ENCODE assay signal across 8 cellular contexts in the genomic region with DNA sequence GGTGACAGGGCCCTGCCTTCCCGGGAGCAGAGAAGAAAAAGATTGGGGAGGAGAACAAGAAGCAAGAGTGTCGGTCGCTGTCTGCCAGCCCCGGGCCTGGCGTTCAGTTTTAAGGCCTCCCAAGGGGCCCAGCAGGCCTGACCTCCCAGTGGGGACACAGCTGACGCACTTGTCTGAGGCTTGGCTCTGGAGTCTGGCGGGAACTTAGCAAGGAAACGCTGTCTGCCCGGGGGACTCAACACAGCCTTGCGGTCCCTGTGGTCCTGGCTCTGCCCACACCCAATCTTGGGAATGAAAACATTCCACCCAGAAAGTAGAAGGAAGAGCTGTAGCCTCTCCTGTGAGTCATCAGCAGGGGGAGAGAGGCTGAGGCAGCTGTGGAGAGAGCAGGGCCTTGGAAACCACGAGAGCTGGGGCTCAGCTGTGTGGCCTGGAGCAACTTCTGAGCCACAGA. TPM values are rescaled to one million over a fixed set of nuclear protein-coding genes. Genes with fewer than 3 reads are reported as not detected.
DNase-seq lines count a peak whose midpoint lies in the region; ATAC-seq, FAIRE-seq and TF ChIP-seq lines count a peak whose summit lies in the region.

No MANE protein-coding gene starts in this region.

- no peaks in the 10 kb centered on the region for H3K79me2 ChIP-seq in endothelial cell of umbilical vein (ENCODE audit: control insufficient read depth, insufficient read depth, low read length)

- H3K9me3 ChIP-seq in CD8-positive, alpha-beta T cell (ENCODE audit: low read length) = no peaks in the 10 kb centered on the region
- no peaks in the 10 kb centered on the region for H3K9me3 ChIP-seq in endothelial cell of umbilical vein (replicated peaks; ENCODE audit: control insufficient read depth, insufficient read depth, low read length)
- H3K9me3 ChIP-seq in CD8-positive, alpha-beta memory T cell (ENCODE audit: low read length) = no peaks in the 10 kb centered on the region

- peaks cover 12% of the 10 kb centered on the region for H3K36me3 Mint-ChIP-seq in CD8-positive, alpha-beta T cell
- peaks cover 15 to 84% (median 21%) of the 10 kb centered on the region in 3 donors for H3K36me3 Mint-ChIP-seq in CD8-positive, alpha-beta memory T cell
- H3K36me3 Mint-ChIP-seq in activated CD8-positive, alpha-beta T cell treated with anti-CD3 and anti-CD28 coated beads for 36 hours (ENCODE audit: low read depth) = peaks cover 3% of the 10 kb centered on the region

- dilution Hi-C loops in endothelial cell of umbilical vein (cut with MboI; ENCODE audit: extremely low pct_ligation_motif_present, low sequenced_read_pairs) = no loop called here

- H2AFZ ChIP-seq in endothelial cell of umbilical vein (ENCODE audit: low read depth, low read length) = peak overlapping the region; percentile 73

- BruUV-seq in endothelial cell of umbilical vein (replicated peaks; lab: Mats Ljungman, UMichigan) = no TSS peak

- DNase-seq in CD8-positive, alpha-beta T cell = peak in 1 of 7 experiments; percentile 34
- DNase-seq in NCI-H69 (lab: John Stamatoyannopoulos, UW) (peak; percentile 85), endothelial cell of umbilical vein (ENCODE audit: low read depth, low spot score) (peak; percentile 54), myocyte (ENCODE audit: low read depth) (peak; percentile 100), mesenteric fat pad (ENCODE audit: low spot score) (no peak)
- no peak for DNase-seq in CD8-positive, alpha-beta memory T cell
- no peak for DNase-seq in activated CD8-positive, alpha-beta T cell treated with anti-CD3 and anti-CD28 coated beads for 36 hours

- no peak overlapping the region for H3K4me3 ChIP-seq in CD8-positive, alpha-beta T cell (ENCODE audit: low read depth, low read length)
- no peak overlapping the region for H3K4me3 ChIP-seq in endothelial cell of umbilical vein (replicated peaks in 1 of 3; ENCODE audit: insufficient read depth in 1 of 3, low read depth in 1 of 3, low read length in 3 of 3)
- no peak overlapping the region for H3K4me3 ChIP-seq in CD8-positive, alpha-beta memory T cell (ENCODE audit: low read length)

- no peak for ATAC-seq in CD8-positive, alpha-beta T cell
- no peak for ATAC-seq in activated CD4-positive, CD25-positive, alpha-beta regulatory T cell treated with anti-CD3 and anti-CD28 coated beads, Interleukin-2, amount 50 U/mL, for 24 hours
- ATAC-seq in activated CD8-positive, alpha-beta T cell treated with anti-CD3 and anti-CD28 coated beads for 36 hours = no peak

- H3K27me3 Mint-ChIP-seq in CD8-positive, alpha-beta T cell (ENCODE audit: low read depth) = no peaks in the 10 kb centered on the region
- H3K27me3 Mint-ChIP-seq in CD8-positive, alpha-beta memory T cell = peaks cover 0 to 1% of the 10 kb centered on the region in 2 donors
- no peaks in the 10 kb centered on the region for H3K27me3 Mint-ChIP-seq in activated CD8-positive, alpha-beta T cell treated with anti-CD3 and anti-CD28 coated beads for 36 hours

- CTCF ChIA-PET in CD8-positive, alpha-beta T cell (lab: Charles Lee) = interaction anchor here (1.4 kb wide), 1 partner anchor 9 kb away, joined by 4 read pairs; no protein-coding TSS in a partner anchor
- CTCF ChIA-PET in endothelial cell of umbilical vein (lab: Charles Lee) = interaction anchor here (0.6 to 1.8 kb wide), 11 partner anchors 9 to 163 kb away, joined by 3 to 11 read pairs (median 4); no protein-coding TSS in a partner anchor
- CTCF ChIA-PET in CD8-positive, alpha-beta memory T cell (lab: Charles Lee) = no interaction called here
- CTCF ChIA-PET in activated CD8-positive, alpha-beta T cell treated with anti-CD3 and anti-CD28 coated beads for 36 hours (lab: Charles Lee) = interaction anchor here (1.3 to 1.7 kb wide), 2 partner anchors 9 to 37 kb away, joined by 3 to 4 read pairs; no protein-coding TSS in a partner anchor

- no peaks in the 10 kb centered on the region for H3K27me3 ChIP-seq in CD8-positive, alpha-beta T cell (ENCODE audit: insufficient read depth, low read length)
- H3K27me3 ChIP-seq in endothelial cell of umbilical vein (ENCODE audit: control insufficient read depth in 2 of 2, insufficient read depth in 2 of 2, low read length in 2 of 2) = no peaks in the 10 kb centered on the region
- no peaks in the 10 kb centered on the region for H3K27me3 ChIP-seq in CD8-positive, alpha-beta memory T cell (ENCODE audit: insufficient read depth, low read length, poor library complexity, severe bottlenecking)

- TF ChIP-seq CTCF in CD8-positive, alpha-beta T cell (IDR thresholded peaks at IDR 0.05) = no peak
- no peak for TF ChIP-seq CTCF in endothelial cell of umbilical vein (IDR thresholded peaks at IDR 0.05; ENCODE audit: extremely low read depth in 1 of 2, insufficient read depth in 1 of 2, low read depth in 1 of 2, low read length in 2 of 2)
- TF ChIP-seq CTCF in activated CD8-positive, alpha-beta T cell treated with anti-CD3 and anti-CD28 coated beads for 36 hours (IDR thresholded peaks at IDR 0.05) = no peak

- H3K4me2 ChIP-seq in endothelial cell of umbilical vein (ENCODE audit: insufficient read depth, low read length) = no peak overlapping the region

- no peaks in the 10 kb centered on the region for H3K9me3 Mint-ChIP-seq in CD8-positive, alpha-beta T cell
- H3K9me3 Mint-ChIP-seq in CD8-positive, alpha-beta memory T cell = no peaks in the 10 kb centered on the region
- no peaks in the 10 kb centered on the region for H3K9me3 Mint-ChIP-seq in activated CD8-positive, alpha-beta T cell treated with anti-CD3 and anti-CD28 coated beads for 36 hours

- H3K36me3 ChIP-seq in CD8-positive, alpha-beta T cell (ENCODE audit: insufficient read depth, low read length) = no peaks in the 10 kb centered on the region
- no peaks in the 10 kb centered on the region for H3K36me3 ChIP-seq in endothelial cell of umbilical vein (ENCODE audit: control insufficient read depth in 2 of 2, extremely low read depth in 1 of 2, insufficient read depth in 2 of 2, low read length in 2 of 2)
- peaks cover 6% of the 10 kb centered on the region for H3K36me3 ChIP-seq in CD8-positive, alpha-beta memory T cell (ENCODE audit: insufficient read depth, low read length)

- no peaks in the 10 kb centered on the region for H4K20me1 ChIP-seq in endothelial cell of umbilical vein (replicated peaks; ENCODE audit: control insufficient read depth, extremely low read depth, insufficient read depth, low read length)

- peak overlapping the region; percentile 27 for H3K27ac Mint-ChIP-seq in CD8-positive, alpha-beta T cell
- H3K27ac Mint-ChIP-seq in CD8-positive, alpha-beta memory T cell = peak overlapping the region in 2 of 8 donors; percentile 41 to 68
- no peak overlapping the region for H3K27ac Mint-ChIP-seq in activated CD8-positive, alpha-beta T cell treated with anti-CD3 and anti-CD28 coated beads for 36 hours

- TF ChIP-seq POLR2A in endothelial cell of umbilical vein (IDR thresholded peaks at IDR 0.05; ENCODE audit: low read depth, low read length) = no peak

- intact Hi-C loops in CD8-positive, alpha-beta T cell (cut with DNase I, micrococcal nuclease) = no loop called here
- intact Hi-C loops in endothelial cell of umbilical vein (cut with micrococcal nuclease) = no loop called here
- intact Hi-C loops in activated CD8-positive, alpha-beta T cell treated with anti-CD3 and anti-CD28 coated beads for 36 hours (cut with micrococcal nuclease) = no loop called here

- POLR2A ChIA-PET in CD8-positive, alpha-beta T cell (lab: Charles Lee) = interaction anchor here (1.2 kb wide), 1 partner anchor 9 kb away, joined by 3 read pairs; no protein-coding TSS in a partner anchor
- POLR2A ChIA-PET in endothelial cell of umbilical vein (lab: Charles Lee) = no interaction called here
- POLR2A ChIA-PET in CD8-positive, alpha-beta memory T cell (lab: Charles Lee) = no interaction called here
- POLR2A ChIA-PET in activated CD8-positive, alpha-beta T cell treated with anti-CD3 and anti-CD28 coated beads for 36 hours (lab: Charles Lee) = interaction anchor here (0.5 kb wide), 1 partner anchor 64 kb away, joined by 3 read pairs; no protein-coding TSS in a partner anchor

- H3K27ac ChIP-seq in CD8-positive, alpha-beta T cell (ENCODE audit: low read depth, low read length) = no peak overlapping the region
- H3K27ac ChIP-seq in endothelial cell of umbilical vein (ENCODE audit: insufficient read depth, low read depth, low read length) = peak overlapping the region; percentile 30
- no peak overlapping the region for H3K27ac ChIP-seq in CD8-positive, alpha-beta memory T cell (ENCODE audit: low read depth, low read length)

- no peaks in the 10 kb centered on the region for H3K9me1 ChIP-seq in endothelial cell of umbilical vein (replicated peaks; ENCODE audit: control insufficient read depth, extremely low read depth, insufficient read depth, low read length)

- H3K4me3 Mint-ChIP-seq in CD8-positive, alpha-beta T cell = no peak overlapping the region
- H3K4me3 Mint-ChIP-seq in CD8-positive, alpha-beta memory T cell = no peak overlapping the region
- H3K4me3 Mint-ChIP-seq in activated CD8-positive, alpha-beta T cell treated with anti-CD3 and anti-CD28 coated beads for 36 hours = no peak overlapping the region

- FAIRE-seq in endothelial cell of umbilical vein (lab: Jason Lieb, UNC) = peak; percentile 8

- H3K4me1 ChIP-seq in CD8-positive, alpha-beta T cell (ENCODE audit: insufficient read depth, low read length) = peaks cover 28% of the 10 kb centered on the region
- no peaks in the 10 kb centered on the region for H3K4me1 ChIP-seq in endothelial cell of umbilical vein (ENCODE audit: control insufficient read depth, extremely low read depth, insufficient read depth, low read length)
- peaks cover 35% of the 10 kb centered on the region for H3K4me1 ChIP-seq in CD8-positive, alpha-beta memory T cell (ENCODE audit: insufficient read depth, low read length)

- peak overlapping the region; percentile 10 for H3K9ac ChIP-seq in endothelial cell of umbilical vein (replicated peaks; ENCODE audit: extremely low read depth, insufficient read depth, low read length)

- H3K4me1 Mint-ChIP-seq in CD8-positive, alpha-beta T cell (ENCODE audit: low read depth) = peaks cover 33% of the 10 kb centered on the region
- H3K4me1 Mint-ChIP-seq in CD8-positive, alpha-beta memory T cell = peaks cover 42 to 59% (median 48%) of the 10 kb centered on the region in 3 donors
- H3K4me1 Mint-ChIP-seq in activated CD8-positive, alpha-beta T cell treated with anti-CD3 and anti-CD28 coated beads for 36 hours (ENCODE audit: low read depth) = peaks cover 27% of the 10 kb centered on the region

RNA-seq across cellular contexts. Expression of gene TRAF6, which starts 54.4 kb away (rescaled TPM):
- 10 to 100 TPM; 29.7 to 31.3 TPM for total RNA-seq in CD8-positive, alpha-beta T cell
- total RNA-seq in endothelial cell of umbilical vein (13.1 and 14.2 TPM in 2 replicates), myocyte (18.3 and 20.4 TPM in 2 replicates), mesenteric fat pad (13.4 TPM)
- polyA plus RNA-seq in endothelial cell of umbilical vein = 6.0 and 6.6 TPM in 2 replicates
- polyA plus RNA-seq in endothelial cell of umbilical vein (2011; cell fraction: cytosol; rRNA removed) = 5.8 and 6.8 TPM in 2 replicates
- polyA plus RNA-seq in endothelial cell of umbilical vein (2011; cell fraction: nucleus; rRNA removed) = 11.3 and 12.2 TPM in 2 replicates
- polyA plus RNA-seq in endothelial cell of umbilical vein (2012) = 9.5 and 9.7 TPM in 2 replicates
- 19.7 and 20.3 TPM in 2 replicates for polyA minus RNA-seq in endothelial cell of umbilical vein
- 5.7 TPM for polyA minus RNA-seq in endothelial cell of umbilical vein (2011; cell fraction: cytosol; rRNA and poly(A)+ RNA removed)
- polyA minus RNA-seq in endothelial cell of umbilical vein (2011; cell fraction: nucleus; rRNA and poly(A)+ RNA removed) = 15.3 and 22.8 TPM in 2 replicates
- 7.5 TPM for polyA plus RNA-seq in myocyte (2012)
- 10 to 100 TPM; 14.4 to 16.6 TPM for total RNA-seq in CD8-positive, alpha-beta memory T cell
- polyA plus RNA-seq in CD8-positive, alpha-beta memory T cell = 12.7 TPM
- 10 to 100 TPM in 1 of 2 experiments, 1 to 10 TPM in 1; 8.8 to 10.3 TPM for total RNA-seq in activated CD8-positive, alpha-beta T cell treated with anti-CD3 and anti-CD28 coated beads for 36 hours

Comparison
In these comparisons a context has a peak if more than half of its experiments do, and no peak if none do; other contexts are left out.
1. DNase-seq: peak in NCI-H69 (single experiment), endothelial cell of umbilical vein (single experiment) and myocyte (single experiment); none in mesenteric fat pad (single experiment), CD8-positive, alpha-beta memory T cell (0 of 5) and activated CD8-positive, alpha-beta T cell treated with anti-CD3 and anti-CD28 coated beads for 36 hours (single experiment).
2. POLR2A ChIA-PET loops: an anchor here in CD8-positive, alpha-beta T cell (1.2 kb wide) and activated CD8-positive, alpha-beta T cell treated with anti-CD3 and anti-CD28 coated beads for 36 hours (0.5 kb wide); none called in endothelial cell of umbilical vein and CD8-positive, alpha-beta memory T cell.